In the genomic region with DNA sequence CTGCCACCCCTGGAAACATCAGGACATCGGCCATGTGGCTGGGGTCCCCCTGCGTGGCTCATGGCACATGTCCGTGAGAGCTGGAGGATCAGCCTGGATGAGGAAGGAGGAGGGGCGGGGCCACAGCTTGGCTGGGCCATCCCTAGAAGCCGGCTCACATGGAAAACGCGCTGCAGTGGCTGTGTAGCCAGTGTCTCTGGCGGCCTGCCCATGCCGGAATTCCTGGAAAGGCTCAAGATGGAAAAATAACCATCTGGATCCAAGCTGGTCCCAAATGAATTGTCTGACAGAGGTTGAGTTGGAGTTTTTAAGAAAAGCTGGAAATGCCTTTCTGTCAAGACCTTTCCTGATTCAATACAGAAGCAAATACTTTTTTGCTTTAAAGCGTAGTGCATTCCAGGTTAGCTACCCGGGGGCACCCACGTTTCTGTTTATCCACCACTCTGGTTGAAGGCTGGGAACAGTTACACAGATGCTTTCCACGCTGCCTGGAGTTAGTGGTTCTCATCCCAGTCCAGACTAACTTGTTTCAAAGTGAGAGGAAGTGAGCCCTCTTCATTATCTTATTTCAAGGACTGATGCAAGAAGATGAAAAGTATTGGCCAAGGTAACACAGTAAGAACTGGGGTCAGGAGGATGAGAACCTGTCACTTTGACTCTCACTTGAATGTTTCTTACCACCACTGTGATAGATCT, we compare ENCODE assay signal across 11 cellular contexts.
DNase-seq lines count a peak whose midpoint lies in the region; ATAC-seq and TF ChIP-seq lines count a peak whose summit lies in the region.
"Had no signal": no experiment of that assay in that cellular context is flagged by ENCODE, and none has a peak within 500 bp of the region (broad histone marks: within the 10 kb centered on the region; RNA-seq: fewer than 3 reads in every experiment).

No MANE protein-coding gene starts in this region.

- H3K4me1 ChIP-seq in heart left ventricle (peaks cover 13 to 79% (median 49%) of the 10 kb centered on the region in 12 donors), Karpas-422 (ENCODE audit: low read length) (peaks cover 31% of the 10 kb centered on the region)

- 10 to 26% (median 14%) methylated on average over 13 of the region's 13 CpGs for WGBS in heart left ventricle, 4 donors

- H3K27me3 ChIP-seq in heart left ventricle = no peaks in the 10 kb centered on the region
- H3K27me3 ChIP-seq in Karpas-422 (ENCODE audit: low read length) = no peaks in the 10 kb centered on the region

- no peaks in the 10 kb centered on the region for H3K9me3 ChIP-seq in heart left ventricle
- no peaks in the 10 kb centered on the region for H3K9me3 ChIP-seq in Karpas-422 (ENCODE audit: low read length)

- peak overlapping the region in 11 of 12 donors; percentile 9 to 62 (median 45) for H3K27ac ChIP-seq in heart left ventricle
- H3K27ac ChIP-seq in Karpas-422 (ENCODE audit: low read length) = no peak overlapping the region

- no peak overlapping the region for H3K4me2 ChIP-seq in Karpas-422 (ENCODE audit: low read depth, low read length, poor library complexity, severe bottlenecking)

- H3K36me3 ChIP-seq in heart left ventricle = no peaks in the 10 kb centered on the region
- H3K36me3 ChIP-seq in Karpas-422 (ENCODE audit: insufficient read depth, low read length) = no peaks in the 10 kb centered on the region

- intact Hi-C loops in heart left ventricle (cut with DNase I) = loop anchor here in 6 of 10 donors (1.0 to 10.0 kb wide), 9 partner anchors 71 to 747 kb away; partner anchors contain the start of genes ATXN1 (in 3 of the 6) and GMPR (in 1 of the 6)

- no peak for TF ChIP-seq CTCF in heart left ventricle (IDR thresholded peaks at IDR 0.05)

- no peak overlapping the region for H3K9ac ChIP-seq in Karpas-422 (ENCODE audit: low read length)

- ATAC-seq in heart left ventricle = peak; percentile 84 to 93 (median 90)

- no peaks in the 10 kb centered on the region for H3K9me2 ChIP-seq in Karpas-422 (replicated peaks; ENCODE audit: insufficient read depth, low read length)

- no peaks in the 10 kb centered on the region for H4K20me1 ChIP-seq in Karpas-422 (ENCODE audit: insufficient read depth, low read depth, low read length)

- no peaks in the 10 kb centered on the region for H3K79me2 ChIP-seq in Karpas-422 (ENCODE audit: low read length)

- peak; percentile 96 for DNase-seq in EL
- peak; percentile 55 for DNase-seq in amniotic stem cell (lab: John Stamatoyannopoulos, UW)
- peak; percentile 95 to 97 (median 96) for DNase-seq in heart left ventricle
- peak; percentile 97 for DNase-seq in pulmonary artery endothelial cell (ENCODE audit: low read depth, low spot score)
- DNase-seq in activated naive CD4-positive, alpha-beta T cell treated with Interleukin-2 at 50 U/mL for 16 hours = no peak
- no peak for DNase-seq in NCI-H1092 (lab: John Stamatoyannopoulos, UW)
- DNase-seq in Karpas-422 = no peak
- no peak for DNase-seq in activated naive CD4-positive, alpha-beta T cell (lab: John Stamatoyannopoulos, UW)
- DNase-seq: activated CD4-positive, alpha-beta T cell treated with anti-CD3 and anti-CD28 coated beads, Interleukin-2, amount 50 U/mL, for 48 hours; GDM1; NCI-H2029 treated with DMSO at 0.1 percent for 48 hours had no signal

- no peak for TF ChIP-seq POLR2A in heart left ventricle (IDR thresholded peaks at IDR 0.05)

- H3K4me3 ChIP-seq in heart left ventricle (peak overlapping the region in 1 of 12 donors; percentile 19), Karpas-422 (ENCODE audit: low read length) (no peak overlapping the region)

- no peak overlapping the region for H2AFZ ChIP-seq in Karpas-422 (ENCODE audit: low read length)

Comparison
In these comparisons a context has a peak if more than half of its experiments do, and no peak if none do; other contexts are left out.
1. DNase-seq: peak in EL (single experiment), amniotic stem cell (single experiment), heart left ventricle (5 of 5) and pulmonary artery endothelial cell (single experiment); none in activated naive CD4-positive, alpha-beta T cell treated with Interleukin-2 at 50 U/mL for 16 hours (single experiment), NCI-H1092 (single experiment), Karpas-422 (single experiment) and activated naive CD4-positive, alpha-beta T cell (0 of 4).